28 cellular contexts compared by ENCODE assay signal in the genomic region with DNA sequence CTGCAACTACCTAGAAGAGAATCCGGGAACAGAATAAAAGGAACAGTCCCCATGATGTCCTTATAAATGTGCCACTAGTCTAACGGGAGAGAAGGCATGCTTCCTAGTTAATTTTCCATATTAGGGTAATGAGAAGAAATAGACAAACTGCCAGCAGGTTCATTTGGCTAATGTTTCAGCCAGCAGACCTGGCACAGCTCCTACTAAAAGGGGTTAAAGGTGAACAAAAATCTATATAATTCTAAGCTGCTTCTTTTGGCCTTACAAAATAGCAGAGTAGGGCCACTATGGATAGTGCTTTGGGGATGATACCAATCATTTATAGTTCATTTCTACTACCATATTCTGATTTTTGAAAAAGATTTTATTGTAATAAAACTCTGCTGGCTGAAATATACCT.
"Had no signal": no experiment of that assay in that cellular context is flagged by ENCODE, and none has a peak within 500 bp of the region (broad histone marks: within the 10 kb centered on the region; RNA-seq: fewer than 3 reads in every experiment).

No MANE protein-coding gene starts in this region.

- DNase-seq: activated B cell treated with CpG ODN at 0.5 μM for 24 hours; activated CD4-positive, alpha-beta memory T cell treated with anti-CD3 and anti-CD28 coated beads for 36 hours; activated CD4-positive, alpha-beta T cell treated with anti-CD3 and anti-CD28 coated beads for 36 hours; activated CD4-positive, alpha-beta T cell treated with anti-CD3 and anti-CD28 coated beads, Interleukin-2, amount 10 ng/mL, durations not matched to agents 24 days and 14 days; activated CD8-positive, alpha-beta memory T cell treated with anti-CD3 and anti-CD28 coated beads, Interleukin-2, amount 10 ng/mL, durations not matched to agents 7 days and 5 days; activated CD8-positive, alpha-beta memory T cell treated with anti-CD3 and anti-CD28 coated beads, Interleukin-2, amount 50 U/mL, for 4 hours; activated CD8-positive, alpha-beta T cell treated with anti-CD3 and anti-CD28 coated beads, Interleukin-2, amount 10 ng/mL, durations not matched to agents 7 days and 5 days; activated gamma-delta T cell; activated naive CD4-positive, alpha-beta T cell; activated naive CD4-positive, alpha-beta T cell treated with anti-CD3 and anti-CD28 coated beads, Interleukin-2, amount 10 ng/mL, durations not matched to agents 7 days and 5 days; activated naive CD8-positive, alpha-beta T cell treated with anti-CD3 and anti-CD28 coated beads, Interleukin-2, amount 10 ng/mL, durations not matched to agents 7 days and 5 days; activated T-cell treated with anti-CD3 and anti-CD28 coated beads, Interleukin-2, amount 50 U/mL, for 1 hour; activated T-cell treated with anti-CD3 and anti-CD28 coated beads, Interleukin-2, amount 50 U/mL, for 72 hours; amniotic stem cell; anterior cingulate cortex; brain microvascular endothelial cell; dorsolateral prefrontal cortex; effector memory CD4-positive, alpha-beta T cell; endodermal cell; foreskin fibroblast; head of caudate nucleus; T-helper 17 cell; T1000; WERI-Rb-1 had no signal

- H3K4me3 ChIP-seq: coronary artery, dorsolateral prefrontal cortex had no signal

- H3K27me3 ChIP-seq: brain microvascular endothelial cell, dorsolateral prefrontal cortex had no signal

- ATAC-seq: activated CD4-positive, alpha-beta T cell treated with anti-CD3 and anti-CD28 coated beads for 36 hours; activated CD4-positive, CD25-positive, alpha-beta regulatory T cell treated with anti-CD3 and anti-CD28 coated beads, Interleukin-2, amount 50 U/mL, for 24 hours; activated CD8-positive, alpha-beta memory T cell treated with anti-CD3 and anti-CD28 coated beads, Interleukin-2, amount 10 ng/mL, durations not matched to agents 7 days and 5 days; activated CD8-positive, alpha-beta T cell treated with anti-CD3 and anti-CD28 coated beads, Interleukin-2, amount 10 ng/mL, durations not matched to agents 7 days and 5 days; activated naive CD4-positive, alpha-beta T cell treated with anti-CD3 and anti-CD28 coated beads, Interleukin-2, amount 50 U/mL, for 72 hours; activated T-cell treated with anti-CD3 and anti-CD28 coated beads, Interleukin-2, amount 50 U/mL, for 72 hours; esophagus mucosa; T-helper 17 cell had no signal

- H3K36me3 ChIP-seq: brain microvascular endothelial cell, WERI-Rb-1 had no signal

- H3K27ac ChIP-seq: brain microvascular endothelial cell, coronary artery, dorsolateral prefrontal cortex, WERI-Rb-1 had no signal
